In genomic region chr12:66301944-66302826, GRCh38 we compare ENCODE assay signal across 8 cellular contexts. TPM values are rescaled to one million over a fixed set of nuclear protein-coding genes. Genes with fewer than 3 reads are reported as not detected.
DNase-seq lines count a peak whose midpoint lies in the region; ATAC-seq and TF ChIP-seq lines count a peak whose summit lies in the region.

Gene HELB (plus strand): TSS chr12:66302493. CDS start chr12:66302604, 111 bp downstream.

- no peak within 1 kb of the TSS for H4K91ac ChIP-seq in H9 (ENCODE audit: insufficient read length, low read depth, low read length)

- no peak within 1 kb of the TSS for H2BK20ac ChIP-seq in H9 (ENCODE audit: low read depth, low read length, poor library complexity, severe bottlenecking)

- peaks cover 17% of the 10 kb centered on the region for H3K27me3 Mint-ChIP-seq in H9 (ENCODE audit: low read depth)
- H3K27me3 Mint-ChIP-seq in activated T-helper 2 cell treated with anti-CD3 and anti-CD28 coated beads, Interferon-gamma antibody, Interleukin-2, Interleukin-4, amounts not matched to agents 10 μg/mL and 5 μg/mL and 100 μg/mL, durations not matched to agents 14 hours and 24 hours and 36 hours (ENCODE audit: low read depth) = peaks cover 2% of the 10 kb centered on the region
- no peaks in the 10 kb centered on the region for H3K27me3 Mint-ChIP-seq in natural killer cell (ENCODE audit: low read depth in 2 of 2)

- peak within 1 kb of the TSS; percentile 69 for H3K4me3 ChIP-seq in fibroblast of pulmonary artery (replicated peaks; ENCODE audit: low read depth, low read length)

- peak within 1 kb of the TSS; percentile 29 for H3K27ac ChIP-seq in H9 (ENCODE audit: insufficient read length, low read depth, low read length)

- no peak within 1 kb of the TSS for H3T11ph ChIP-seq in H9 (ENCODE audit: low read length)

- TF ChIP-seq CTCF in H9 (conservative IDR thresholded peaks at IDR 0.05) = no peak
- TF ChIP-seq CTCF in fibroblast of pulmonary artery (IDR thresholded peaks at IDR 0.05; ENCODE audit: low read length, missing control alignments) = no peak
- TF ChIP-seq CTCF in natural killer cell (IDR thresholded peaks at IDR 0.05) = no peak

- intact Hi-C loops in activated T-helper 2 cell treated with anti-CD3 and anti-CD28 coated beads, Interferon-gamma antibody, Interleukin-2, Interleukin-4, amounts not matched to agents 10 μg/mL and 5 μg/mL and 100 μg/mL, durations not matched to agents 14 hours and 24 hours and 36 hours (cut with micrococcal nuclease) = loop anchor here (1.0 to 10.0 kb wide), 8 partner anchors 12 to 1690 kb away; partner anchors contain the start of genes CAND1, GNS, LLPH and RASSF3
- intact Hi-C loops in natural killer cell (cut with micrococcal nuclease) = loop anchor here (2.0 to 10.0 kb wide), 3 partner anchors 133 to 965 kb away; partner anchors contain the start of genes CAND1, LLPH and TMBIM4

- peak within 1 kb of the TSS; percentile 95 for H3K18ac ChIP-seq in H9 (ENCODE audit: insufficient read length, low read depth, low read length)

- H2BK5ac ChIP-seq in H9 (ENCODE audit: insufficient read length, low read length) = no peak within 1 kb of the TSS

- H3K27ac Mint-ChIP-seq in H9 (peak within 1 kb of the TSS; percentile 94 to 100 (median 99); a peak in 6 of 7 replicates), natural killer cell (peak within 1 kb of the TSS; percentile 82 to 99)
- peak within 1 kb of the TSS; percentile 99 for H3K27ac Mint-ChIP-seq in activated T-helper 2 cell treated with anti-CD3 and anti-CD28 coated beads, Interferon-gamma antibody, Interleukin-2, Interleukin-4, amounts not matched to agents 10 μg/mL and 5 μg/mL and 100 μg/mL, durations not matched to agents 14 hours and 24 hours and 36 hours

- no peaks in the 10 kb centered on the region for H3K27me3 ChIP-seq in H9 (ENCODE audit: insufficient read depth, low read length)

- peak; percentile 86 to 94 (median 89) for ATAC-seq in natural killer cell

- H2BK120ac ChIP-seq in H9 (ENCODE audit: low read depth, low read length, poor library complexity, severe bottlenecking) = no peak within 1 kb of the TSS

- H3K9ac ChIP-seq in ES-I3 (ENCODE audit: low read depth, low read length) (peak within 1 kb of the TSS; percentile 90), H9 (ENCODE audit: extremely low read depth, insufficient read length, low read length) (peak within 1 kb of the TSS; percentile 95)

- H4K5ac ChIP-seq in H9 (ENCODE audit: insufficient read length, low read depth, low read length) = peak within 1 kb of the TSS; percentile 74

- no peaks in the 10 kb centered on the region for H3K4me1 ChIP-seq in ES-I3 (ENCODE audit: insufficient read depth, low read length)
- no peaks in the 10 kb centered on the region; the same call in 1 of the 2 replicates for H3K4me1 ChIP-seq in H9 (ENCODE audit: insufficient read depth, low read length)

- no peak within 1 kb of the TSS for H2BK12ac ChIP-seq in H9 (ENCODE audit: insufficient read length, low read depth, low read length)

- H3K23ac ChIP-seq in H9 (ENCODE audit: insufficient read length, low read depth, low read length) = no peak within 1 kb of the TSS

- peak; percentile 47 for TF ChIP-seq POLR2A in Raji (IDR thresholded peaks at IDR 0.05; ENCODE audit: insufficient read depth, low read depth, low read length)

- H3K56ac ChIP-seq in H9 (ENCODE audit: insufficient read length, low read depth, low read length) = peak within 1 kb of the TSS; percentile 19

- no peak within 1 kb of the TSS for H4K8ac ChIP-seq in H9 (replicated peaks; ENCODE audit: insufficient read length, low read depth, low read length)

- no peaks in the 10 kb centered on the region; the same call in 1 of the 2 replicates for H3K36me3 ChIP-seq in ES-I3 (ENCODE audit: insufficient read depth, low read length)

- no peaks in the 10 kb centered on the region for H3K79me2 ChIP-seq in H9 (ENCODE audit: insufficient read depth, low read length)

- H3K79me1 ChIP-seq in H9 (ENCODE audit: insufficient read depth, low read depth, low read length, poor library complexity, severe bottlenecking) = no peaks in the 10 kb centered on the region

- DNase-seq in H9 = peak; percentile 99
- DNase-seq in M059J (ENCODE audit: low read depth) = peak; percentile 95
- DNase-seq in activated T-helper 2 cell treated with anti-CD3 and anti-CD28 coated beads, Interferon-gamma antibody, Interleukin-2, Interleukin-4, amounts not matched to agents 10 μg/mL and 5 μg/mL and 100 μg/mL, durations not matched to agents 14 hours and 24 hours and 36 hours (ENCODE audit: low spot score) = peak; percentile 91
- DNase-seq in fibroblast of pulmonary artery (ENCODE audit: low read depth) = peak; percentile 97
- DNase-seq in natural killer cell = peak; percentile 82
- DNase-seq in stimulated activated naive CD4-positive, alpha-beta T cell (lab: John Stamatoyannopoulos, UW) = peak; percentile 83 to 95 (median 88)

- peaks cover 0 to 12% (median 9%) of the 10 kb centered on the region in 3 experiments; a peak in 5 of 7 replicates for H3K36me3 Mint-ChIP-seq in H9 (ENCODE audit: insufficient read depth in 1 of 3, low read depth in 3 of 3)
- peaks cover 28% of the 10 kb centered on the region for H3K36me3 Mint-ChIP-seq in activated T-helper 2 cell treated with anti-CD3 and anti-CD28 coated beads, Interferon-gamma antibody, Interleukin-2, Interleukin-4, amounts not matched to agents 10 μg/mL and 5 μg/mL and 100 μg/mL, durations not matched to agents 14 hours and 24 hours and 36 hours (ENCODE audit: low read depth)
- peaks cover 5% of the 10 kb centered on the region for H3K36me3 Mint-ChIP-seq in natural killer cell

- H3K4me3 Mint-ChIP-seq in H9 (peak within 1 kb of the TSS; percentile 98 to 99), natural killer cell (peak within 1 kb of the TSS; percentile 98)
- H3K4me3 Mint-ChIP-seq in activated T-helper 2 cell treated with anti-CD3 and anti-CD28 coated beads, Interferon-gamma antibody, Interleukin-2, Interleukin-4, amounts not matched to agents 10 μg/mL and 5 μg/mL and 100 μg/mL, durations not matched to agents 14 hours and 24 hours and 36 hours (ENCODE audit: low read depth) = peak within 1 kb of the TSS; percentile 98

- H3K9me3 ChIP-seq in ES-I3 (ENCODE audit: control insufficient read depth, insufficient read depth, low read length) (no peaks in the 10 kb centered on the region), H9 (ENCODE audit: control insufficient read depth, low read depth, low read length) (no peaks in the 10 kb centered on the region)

- peaks cover 10% of the 10 kb centered on the region for H3K23me2 ChIP-seq in H9 (ENCODE audit: insufficient read length, low read depth, low read length, poor library complexity, severe bottlenecking)

- H4K20me1 ChIP-seq in H9 (ENCODE audit: control insufficient read depth, insufficient read depth, insufficient read length) = no peaks in the 10 kb centered on the region

- no peak within 1 kb of the TSS for H3K4ac ChIP-seq in H9 (ENCODE audit: low read depth, low read length)

- no peak within 1 kb of the TSS for H2AK5ac ChIP-seq in H9 (ENCODE audit: insufficient read length, low read length)

- peak within 1 kb of the TSS; percentile 66 for H3K4me2 ChIP-seq in H9 (ENCODE audit: insufficient read depth, insufficient read length, low read length)

- H2AFZ ChIP-seq in H9 (ENCODE audit: low read length) = peak within 1 kb of the TSS; percentile 78

- H3K4me1 Mint-ChIP-seq in H9 = peaks cover 17 to 20% of the 10 kb centered on the region in 2 experiments
- peaks cover 48% of the 10 kb centered on the region for H3K4me1 Mint-ChIP-seq in activated T-helper 2 cell treated with anti-CD3 and anti-CD28 coated beads, Interferon-gamma antibody, Interleukin-2, Interleukin-4, amounts not matched to agents 10 μg/mL and 5 μg/mL and 100 μg/mL, durations not matched to agents 14 hours and 24 hours and 36 hours (ENCODE audit: low read depth)
- peaks cover 39 to 47% of the 10 kb centered on the region in 2 donors for H3K4me1 Mint-ChIP-seq in natural killer cell

- H2BK15ac ChIP-seq in H9 (ENCODE audit: low read depth, low read length) = no peak within 1 kb of the TSS

- peak within 1 kb of the TSS; percentile 89 for H3K14ac ChIP-seq in H9 (ENCODE audit: insufficient read depth, low read length)

- H3K9me3 Mint-ChIP-seq in H9 = no peaks in the 10 kb centered on the region
- no peaks in the 10 kb centered on the region for H3K9me3 Mint-ChIP-seq in activated T-helper 2 cell treated with anti-CD3 and anti-CD28 coated beads, Interferon-gamma antibody, Interleukin-2, Interleukin-4, amounts not matched to agents 10 μg/mL and 5 μg/mL and 100 μg/mL, durations not matched to agents 14 hours and 24 hours and 36 hours
- H3K9me3 Mint-ChIP-seq in natural killer cell = no peaks in the 10 kb centered on the region

- WGBS in H9 (ENCODE audit: extremely low coverage, insufficient read length, low lambda C conversion rate) = no CpG with 5 or more reads among the region's 45 CpGs

RNA-seq across cellular contexts. Expression of gene HELB, which starts in this region (rescaled TPM):
- total RNA-seq in H9 (2021) (10.2 and 10.7 TPM in 2 replicates), natural killer cell (10 to 100 TPM; 29.2 to 45.6 (median 36.6) TPM)
- total RNA-seq in M059J (2014; rRNA removed; shearing (Covaris generic)) = 1.2 and 2.0 TPM in 2 replicates
- 17.1 and 18.2 TPM in 2 replicates for total RNA-seq in activated T-helper 2 cell treated with anti-CD3 and anti-CD28 coated beads, Interferon-gamma antibody, Interleukin-2, Interleukin-4, amounts not matched to agents 10 μg/mL and 5 μg/mL and 100 μg/mL, durations not matched to agents 14 hours and 24 hours and 36 hours

Comparison
In these comparisons a context has a peak if more than half of its experiments do, and no peak if none do; other contexts are left out.
1. Peak in every context shown above with its lines: DNase-seq, ATAC-seq, H3K4me3 ChIP-seq and H3K27ac ChIP-seq.